In genomic region chr9:92438900-92439526, GRCh38 we compare ENCODE assay signal across 11 cellular contexts. TPM values are rescaled to one million over a fixed set of nuclear protein-coding genes. Genes with fewer than 3 reads are reported as not detected.
A peak's percentile ranks its signal among the peaks of the same experiment; 100 is the strongest.
DNase-seq lines count a peak whose midpoint lies in the region; ATAC-seq and TF ChIP-seq lines count a peak whose summit lies in the region.
"Had no signal": no experiment of that assay in that cellular context is flagged by ENCODE, and none has a peak within 500 bp of the region (broad histone marks: within the 10 kb centered on the region; RNA-seq: fewer than 3 reads in every experiment).

No MANE protein-coding gene starts in this region.

- H2BK20ac ChIP-seq in H9 (ENCODE audit: low read depth, low read length, poor library complexity, severe bottlenecking): no peak overlapping the region

- H3K56ac ChIP-seq in H9 (ENCODE audit: insufficient read length, low read depth, low read length): no peak overlapping the region

- H3K4ac ChIP-seq in H9 (ENCODE audit: low read depth, low read length): no peak overlapping the region

- H3K4me1 ChIP-seq in H9 (ENCODE audit: insufficient read depth, low read length) (no peaks in the 10 kb centered on the region), ascending aorta (peaks cover 0 to 14% of the 10 kb centered on the region in 2 donors), liver (ENCODE audit: control insufficient read depth in 4 of 4, insufficient read depth in 4 of 4, low read length in 3 of 4) (no peaks in the 10 kb centered on the region), upper lobe of left lung (no peaks in the 10 kb centered on the region)

- H3K27me3 ChIP-seq in H9 (ENCODE audit: insufficient read depth, low read length) (no peaks in the 10 kb centered on the region), ascending aorta (no peaks in the 10 kb centered on the region), liver (ENCODE audit: control insufficient read depth in 4 of 4, insufficient read depth in 4 of 4, low read length in 3 of 4) (no peaks in the 10 kb centered on the region), upper lobe of left lung (no peaks in the 10 kb centered on the region)
- H3K27me3 ChIP-seq: testis had no signal

- H3K4me3 Mint-ChIP-seq in H9: no peak overlapping the region
- H3K4me3 Mint-ChIP-seq: activated T-helper 17 cell treated with anti-CD3 and anti-CD28 coated beads, Interleukin-2, amount 50 U/mL, for 72 hours had no signal

- no peak overlapping the region for H3K23ac ChIP-seq in H9 (ENCODE audit: insufficient read length, low read depth, low read length)

- H4K91ac ChIP-seq in H9 (ENCODE audit: insufficient read length, low read depth, low read length): no peak overlapping the region

- no peak for TF ChIP-seq EP300 in upper lobe of left lung (IDR thresholded peaks at IDR 0.05)

- no peak overlapping the region for H3K18ac ChIP-seq in H9 (ENCODE audit: insufficient read length, low read depth, low read length)

- no peaks in the 10 kb centered on the region for H3K9me3 Mint-ChIP-seq in H9
- H3K9me3 Mint-ChIP-seq: activated T-helper 17 cell treated with anti-CD3 and anti-CD28 coated beads, Interleukin-2, amount 50 U/mL, for 72 hours had no signal

- no peak overlapping the region for H3K9ac ChIP-seq in H9 (ENCODE audit: extremely low read depth, insufficient read length, low read length)
- no peak overlapping the region for H3K9ac ChIP-seq in liver (ENCODE audit: low read depth in 1 of 2, low read length in 2 of 2)

- no peaks in the 10 kb centered on the region for H3K79me2 ChIP-seq in H9 (ENCODE audit: insufficient read depth, low read length)

- TF ChIP-seq CTCF in AG09319 (IDR thresholded peaks at IDR 0.05; ENCODE audit: low read depth, low read length) (peak; percentile 24), H9 (conservative IDR thresholded peaks at IDR 0.05) (peak; percentile 31; the same call in 2 of the 3 replicates), ascending aorta (IDR thresholded peaks at IDR 0.05) (peak; percentile 18 to 55 (median 51)), liver (IDR thresholded peaks at IDR 0.05; ENCODE audit: low read depth, low read length, missing input control) (peak; percentile 28), upper lobe of left lung (IDR thresholded peaks at IDR 0.05) (no peak)

- DNase-seq in AG09319 (ENCODE audit: extremely low read depth, low read depth): no peak
- no peak for DNase-seq in H9
- DNase-seq in ascending aorta (ENCODE audit: low spot score in 2 of 2): no peak
- DNase-seq in upper lobe of left lung: no peak
- no peak for DNase-seq in H4 (ENCODE audit: low spot score)
- DNase-seq: GOT3, testis had no signal

- H2BK5ac ChIP-seq in H9 (ENCODE audit: insufficient read length, low read length): no peak overlapping the region

- no peaks in the 10 kb centered on the region for H3K23me2 ChIP-seq in H9 (ENCODE audit: insufficient read length, low read depth, low read length, poor library complexity, severe bottlenecking)

- H3K4me3 ChIP-seq in ascending aorta (no peak overlapping the region), liver (ENCODE audit: low read depth in 1 of 3, low read length in 3 of 3) (no peak overlapping the region), upper lobe of left lung (no peak overlapping the region)
- H3K4me3 ChIP-seq: testis had no signal

- H3K14ac ChIP-seq in H9 (ENCODE audit: insufficient read depth, low read length): no peak overlapping the region

- no peak overlapping the region for H2AFZ ChIP-seq in H9 (ENCODE audit: low read length)

- no peak overlapping the region for H3T11ph ChIP-seq in H9 (ENCODE audit: low read length)

- no peak overlapping the region for H3K27ac Mint-ChIP-seq in H9

- H3K27ac ChIP-seq in H9 (ENCODE audit: insufficient read length, low read depth, low read length) (no peak overlapping the region), ascending aorta (no peak overlapping the region), liver (ENCODE audit: low read depth in 1 of 2, low read length in 2 of 2) (no peak overlapping the region), upper lobe of left lung (no peak overlapping the region)
- H3K27ac ChIP-seq: testis had no signal

- H4K5ac ChIP-seq in H9 (ENCODE audit: insufficient read length, low read depth, low read length): no peak overlapping the region

- ATAC-seq in HG03442 (IDR thresholded peaks at IDR 0.05; ENCODE audit: unreplicated experiment) (no peak), upper lobe of left lung (ENCODE audit: low FRiP score in 2 of 2) (no peak), GM19452 (IDR thresholded peaks at IDR 0.05; ENCODE audit: unreplicated experiment) (no peak)
- ATAC-seq: activated T-helper 17 cell treated with anti-CD3 and anti-CD28 coated beads, Interleukin-2, amount 50 U/mL, for 72 hours had no signal

- no peaks in the 10 kb centered on the region for H4K20me1 ChIP-seq in H9 (ENCODE audit: control insufficient read depth, insufficient read depth, insufficient read length)

- TF ChIP-seq RAD21 in liver (IDR thresholded peaks at IDR 0.05): peak; percentile 73 to 74

- no peak overlapping the region for H2AK5ac ChIP-seq in H9 (ENCODE audit: insufficient read length, low read length)

- no peaks in the 10 kb centered on the region for H3K36me3 Mint-ChIP-seq in H9 (ENCODE audit: insufficient read depth in 1 of 3, low read depth in 3 of 3)

- H3K9me3 ChIP-seq in H9 (ENCODE audit: control insufficient read depth, low read depth, low read length): no peaks in the 10 kb centered on the region
- H3K9me3 ChIP-seq in ascending aorta: no peaks in the 10 kb centered on the region
- H3K9me3 ChIP-seq in liver (ENCODE audit: control insufficient read depth in 4 of 4, low read length in 3 of 4): no peaks in the 10 kb centered on the region
- no peaks in the 10 kb centered on the region for H3K9me3 ChIP-seq in upper lobe of left lung
- H3K9me3 ChIP-seq: testis had no signal

- intact Hi-C loops in ascending aorta (cut with DNase I): loop anchor here (2.0 kb wide), 3 partner anchors 96 to 326 kb away; partner anchors contain the start of genes BICD2, CENPP and NOL8

- no peak for TF ChIP-seq POLR2A in upper lobe of left lung (IDR thresholded peaks at IDR 0.05)

- no peak overlapping the region for H2BK12ac ChIP-seq in H9 (ENCODE audit: insufficient read length, low read depth, low read length)

- no peak overlapping the region for H3K4me2 ChIP-seq in H9 (ENCODE audit: insufficient read depth, insufficient read length, low read length)

- H3K79me1 ChIP-seq in H9 (ENCODE audit: insufficient read depth, low read depth, low read length, poor library complexity, severe bottlenecking): no peaks in the 10 kb centered on the region

- no peaks in the 10 kb centered on the region for H3K4me1 Mint-ChIP-seq in H9
- H3K4me1 Mint-ChIP-seq: activated T-helper 17 cell treated with anti-CD3 and anti-CD28 coated beads, Interleukin-2, amount 50 U/mL, for 72 hours had no signal

- H2BK15ac ChIP-seq in H9 (ENCODE audit: low read depth, low read length): no peak overlapping the region

- no peak overlapping the region for H4K8ac ChIP-seq in H9 (replicated peaks; ENCODE audit: insufficient read length, low read depth, low read length)

- WGBS in H9 (ENCODE audit: extremely low coverage, insufficient read length, low lambda C conversion rate): no CpG with 5 or more reads among the region's 5 CpGs
- WGBS in liver: 74% methylated on average over 5 of the region's 5 CpGs
- 83 to 87% methylated on average over 5 of the region's 5 CpGs for WGBS in upper lobe of left lung, 2 donors

- H3K36me3 ChIP-seq in ascending aorta: no peaks in the 10 kb centered on the region
- H3K36me3 ChIP-seq in liver (ENCODE audit: control insufficient read depth in 4 of 4, insufficient read depth in 3 of 4, low read depth in 1 of 4, low read length in 3 of 4): no peaks in the 10 kb centered on the region
- no peaks in the 10 kb centered on the region for H3K36me3 ChIP-seq in upper lobe of left lung

- no peaks in the 10 kb centered on the region for H3K27me3 Mint-ChIP-seq in H9 (ENCODE audit: low read depth)
- H3K27me3 Mint-ChIP-seq: activated T-helper 17 cell treated with anti-CD3 and anti-CD28 coated beads, Interleukin-2, amount 50 U/mL, for 72 hours had no signal

- H2BK120ac ChIP-seq in H9 (ENCODE audit: low read depth, low read length, poor library complexity, severe bottlenecking): no peak overlapping the region

TF ChIP-seq in liver, 16 proteins besides CTCF, POLR2A, EP300 and RAD21 (continues in another document):
- TF ChIP-seq RXRA (IDR thresholded peaks at IDR 0.05): no peak

RNA-seq across cellular contexts. Expression of gene OMD, which starts 14.7 kb away (rescaled TPM):
- total RNA-seq in H9 (2021): not detected in 2 replicates
- total RNA-seq in ascending aorta: 36.2 TPM
- under 1 TPM in 1 of 2 donors, not detected in 1; 0.75 TPM for total RNA-seq in liver
- polyA plus RNA-seq in liver: under 1 TPM; 0.28 to 0.52 TPM
- total RNA-seq in upper lobe of left lung: 1 to 10 TPM in 5 of 6 donors, under 1 TPM in 1; 0.67 to 8.1 (median 4.7) TPM
- 0.21 and 0.23 TPM in 2 replicates for total RNA-seq in H4 (2014; rRNA removed; shearing (Covaris generic))
- total RNA-seq: activated T-helper 17 cell treated with anti-CD3 and anti-CD28 coated beads, Interleukin-2, amount 50 U/mL, for 72 hours had no signal

RNA-seq across cellular contexts. Expression of gene OGN, which starts 34.6 kb away (rescaled TPM):
- total RNA-seq in H9 (2021): not detected in 2 replicates
- total RNA-seq in ascending aorta: 156 TPM
- total RNA-seq in liver: 1 to 10 TPM in 1 of 2 donors, under 1 TPM in 1; 0.92 to 4.0 TPM
- 1 to 10 TPM; 1.1 TPM for polyA plus RNA-seq in liver
- total RNA-seq in upper lobe of left lung: 10 to 100 TPM in 1 of 6 donors, 1 to 10 TPM in 3, under 1 TPM in 1, not detected in 1; 0.55 to 17.5 (median 5.4) TPM
- not detected in 2 replicates for total RNA-seq in H4 (2014; rRNA removed; shearing (Covaris generic))

RNA-seq across cellular contexts. Expression of gene ASPN, which starts 43.3 kb away (rescaled TPM):
- total RNA-seq in H9 (2021) (not detected in 2 replicates), ascending aorta (43.5 TPM), liver (10 to 100 TPM in 1 of 2 donors, 1 to 10 TPM in 1; 6.4 to 11.4 TPM), upper lobe of left lung (1 to 10 TPM in 5 of 6 donors, not detected in 1; 3.2 to 9.6 (median 5.8) TPM)
- 1 to 10 TPM; 6.6 to 7.2 TPM for polyA plus RNA-seq in liver
- not detected in 2 replicates for total RNA-seq in H4 (2014; rRNA removed; shearing (Covaris generic))
- total RNA-seq: activated T-helper 17 cell treated with anti-CD3 and anti-CD28 coated beads, Interleukin-2, amount 50 U/mL, for 72 hours had no signal

Comparison
In these comparisons a context has a peak if more than half of its experiments do, and no peak if none do; other contexts are left out.
1. CTCF ChIP-seq: peak in AG09319 (single experiment), H9 (single experiment), ascending aorta (3 of 3) and liver (single experiment); none in upper lobe of left lung (0 of 6).